ENCODE assay signal across 8 cellular contexts in the genomic region with DNA sequence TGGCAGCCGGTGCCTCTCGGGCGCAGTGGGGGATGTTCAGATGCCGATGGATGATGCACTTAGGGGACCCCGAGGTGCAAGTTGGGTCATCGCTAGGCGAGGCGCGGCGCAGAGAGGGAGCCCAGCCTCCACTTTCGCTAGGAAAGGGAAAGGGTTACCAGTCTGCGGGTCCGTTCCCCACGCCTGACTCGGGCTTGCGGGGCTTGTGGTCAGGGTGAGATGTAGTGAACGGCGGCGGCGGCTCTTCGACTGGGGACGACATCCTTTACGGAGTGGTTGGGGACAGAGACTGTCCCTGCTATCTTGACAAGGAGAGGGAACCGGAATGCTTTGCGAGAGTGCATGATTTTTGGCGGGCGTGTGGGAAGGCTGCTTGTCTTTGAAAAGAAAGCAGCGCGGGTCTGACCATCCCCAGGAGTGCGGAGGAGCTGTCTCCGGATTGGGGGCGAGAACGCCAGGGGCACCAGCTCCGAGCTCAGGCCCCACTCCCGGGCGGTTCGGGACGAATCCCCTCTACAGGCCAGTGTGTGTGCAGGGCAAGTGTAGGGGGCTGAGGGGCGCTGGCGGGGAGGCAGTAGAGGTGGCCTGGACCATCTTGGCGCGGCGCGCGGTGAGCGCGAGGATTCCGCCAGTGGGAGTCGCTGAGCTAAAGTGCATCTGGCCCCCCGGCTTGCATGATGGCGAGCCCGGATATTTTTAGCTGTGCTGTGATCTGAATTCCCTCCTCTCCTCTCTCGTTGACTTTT. TPM values are rescaled to one million over a fixed set of nuclear protein-coding genes. Genes with fewer than 3 reads are reported as not detected.
DNase-seq lines count a peak whose midpoint lies in the region; ATAC-seq, FAIRE-seq and TF ChIP-seq lines count a peak whose summit lies in the region.

No MANE protein-coding gene starts in this region.

- POLR2A ChIA-PET in A549 (lab: Yijun Ruan, JAX): interaction anchor here (0.5 kb wide), 1 partner anchor 36 kb away, joined by 3 read pairs; no protein-coding TSS in a partner anchor
- POLR2A ChIA-PET in CD4-positive, alpha-beta memory T cell (lab: Charles Lee; ENCODE audit: partially characterized antibody): no interaction called here

- H3K9me3 Mint-ChIP-seq in CD4-positive, alpha-beta memory T cell: peaks cover 0 to 17% (median 5%) of the 10 kb centered on the region in 8 donors

- H3K4me3 ChIP-seq in A549 (peak overlapping the region; percentile 59), coronary artery (peak overlapping the region; percentile 79)
- no peak overlapping the region for H3K4me3 ChIP-seq in CD4-positive, alpha-beta memory T cell (ENCODE audit: low read length in 2 of 2)

- peak overlapping the region; percentile 76 for H3K4me2 ChIP-seq in A549

- peaks cover 16 to 17% of the 10 kb centered on the region in 2 donors for H3K27me3 Mint-ChIP-seq in CD4-positive, alpha-beta memory T cell

- H3K36me3 ChIP-seq in CD4-positive, alpha-beta memory T cell (ENCODE audit: insufficient read depth, low read length): no peaks in the 10 kb centered on the region

- H3K4me1 ChIP-seq in A549: no peaks in the 10 kb centered on the region
- no peaks in the 10 kb centered on the region for H3K4me1 ChIP-seq in CD4-positive, alpha-beta memory T cell (ENCODE audit: insufficient read depth, low read length)

- no peak for TF ChIP-seq POLR2A in A549 (IDR thresholded peaks at IDR 0.05; ENCODE audit: low read length)

- WGBS in A549 (ENCODE audit: missing lambda C conversion rate): 34% methylated on average over 44 of the region's 53 CpGs

- H3K9me3 ChIP-seq in A549: no peaks in the 10 kb centered on the region
- no peaks in the 10 kb centered on the region for H3K9me3 ChIP-seq in CD4-positive, alpha-beta memory T cell (ENCODE audit: control insufficient read depth in 1 of 2, low read length in 2 of 2)

- H3K4me3 Mint-ChIP-seq in CD4-positive, alpha-beta memory T cell: peak overlapping the region in 1 of 8 donors; percentile 22

- H3K27ac ChIP-seq in A549: peak overlapping the region in 1 of 2 experiments; percentile 64; a peak in 3 of 6 replicates
- peak overlapping the region; percentile 80 to 90 for H3K27ac ChIP-seq in coronary artery
- no peak overlapping the region for H3K27ac ChIP-seq in CD4-positive, alpha-beta memory T cell (ENCODE audit: low read depth, low read length)

- H3K36me3 Mint-ChIP-seq in CD4-positive, alpha-beta memory T cell: peaks cover 0 to 3% of the 10 kb centered on the region in 2 donors

- H3K27ac Mint-ChIP-seq in CD4-positive, alpha-beta memory T cell: no peak overlapping the region

- H3K27me3 ChIP-seq in CD4-positive, alpha-beta memory T cell (ENCODE audit: insufficient read depth, low read length): no peaks in the 10 kb centered on the region

- peak; percentile 10 to 31; a peak in 4 of 6 replicates for ATAC-seq in A549

- CTCF ChIA-PET in A549 (lab: Yijun Ruan, JAX): interaction anchor here (1.2 kb wide), 1 partner anchor 12 kb away, joined by 3 read pairs; no protein-coding TSS in a partner anchor
- CTCF ChIA-PET in CD4-positive, alpha-beta memory T cell (lab: Charles Lee; ENCODE audit: partially characterized antibody): no interaction called here

- DNase-seq in A549 (ENCODE audit: low read depth in 1 of 2, low spot score in 1 of 2): no peak
- DNase-seq in LHCN-M2 (ENCODE audit: low read depth): peak; percentile 16
- peak; percentile 78 for DNase-seq in coronary artery (ENCODE audit: low spot score)
- DNase-seq in midbrain (lab: John Stamatoyannopoulos, UW): peak; percentile 17
- no peak for DNase-seq in CD4-positive, alpha-beta memory T cell
- no peak for DNase-seq in activated CD4-positive, CD25-positive, alpha-beta regulatory T cell (lab: John Stamatoyannopoulos, UW)
- DNase-seq in stimulated activated CD4-positive, alpha-beta T cell treated with anti-CD3 and anti-CD28 coated beads, Interleukin-4, amount 100 ng/mL, for 24 hours: no peak
- no peak for DNase-seq in COLO829 (ENCODE audit: low spot score)

- TF ChIP-seq EP300 in A549 (IDR thresholded peaks at IDR 0.05): no peak

- TF ChIP-seq RAD21 in A549 (conservative IDR thresholded peaks at IDR 0.05 in 1 of 2, IDR thresholded peaks at IDR 0.05 in 1 of 2): peak in 1 of 2 experiments; percentile 12; a peak in 1 of 5 replicates

- no peak for FAIRE-seq in A549 (lab: Jason Lieb, UNC)

- H3K4me1 Mint-ChIP-seq in CD4-positive, alpha-beta memory T cell: peaks cover 0 to 2% (median under 1%) of the 10 kb centered on the region in 4 donors

- TF ChIP-seq CTCF in A549 (IDR thresholded peaks at IDR 0.05) (no peak; the same call in 1 of the 3 replicates), coronary artery (IDR thresholded peaks at IDR 0.05) (no peak)

- intact Hi-C loops in CD4-positive, alpha-beta memory T cell (cut with micrococcal nuclease): no loop called here

TF ChIP-seq in A549, 52 proteins besides CTCF, POLR2A, EP300 and RAD21:
- TF ChIP-seq HDAC2 (IDR thresholded peaks at IDR 0.05) (no peak), EHF (CRISPR knock-in tag; IDR thresholded peaks at IDR 0.05) (no peak), POLR2AphosphoS2 (conservative IDR thresholded peaks at IDR 0.05; ENCODE audit: low read length) (no peak)
- TF ChIP-seq, protein P1, sequence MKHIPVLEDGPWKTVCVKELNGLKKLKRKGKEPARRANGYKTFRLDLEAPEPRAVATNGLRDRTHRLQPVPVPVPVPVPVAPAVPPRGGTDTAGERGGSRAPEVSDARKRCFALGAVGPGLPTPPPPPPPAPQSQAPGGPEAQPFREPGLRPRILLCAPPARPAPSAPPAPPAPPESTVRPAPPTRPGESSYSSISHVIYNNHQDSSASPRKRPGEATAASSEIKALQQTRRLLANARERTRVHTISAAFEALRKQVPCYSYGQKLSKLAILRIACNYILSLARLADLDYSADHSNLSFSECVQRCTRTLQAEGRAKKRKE (CRISPR knock-in tag; IDR thresholded peaks at IDR 0.05; ENCODE audit: low read depth): no peak
- TF ChIP-seq, protein P2, sequence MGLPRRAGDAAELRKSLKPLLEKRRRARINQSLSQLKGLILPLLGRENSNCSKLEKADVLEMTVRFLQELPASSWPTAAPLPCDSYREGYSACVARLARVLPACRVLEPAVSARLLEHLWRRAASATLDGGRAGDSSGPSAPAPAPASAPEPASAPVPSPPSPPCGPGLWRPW (IDR thresholded peaks at IDR 0.05): no peak
- TF ChIP-seq, protein P3, sequence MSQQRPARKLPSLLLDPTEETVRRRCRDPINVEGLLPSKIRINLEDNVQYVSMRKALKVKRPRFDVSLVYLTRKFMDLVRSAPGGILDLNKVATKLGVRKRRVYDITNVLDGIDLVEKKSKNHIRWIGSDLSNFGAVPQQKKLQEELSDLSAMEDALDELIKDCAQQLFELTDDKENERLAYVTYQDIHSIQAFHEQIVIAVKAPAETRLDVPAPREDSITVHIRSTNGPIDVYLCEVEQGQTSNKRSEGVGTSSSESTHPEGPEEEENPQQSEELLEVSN (IDR thresholded peaks at IDR 0.05; ENCODE audit: borderline replicate concordance, low read depth): 0 out of 2 replicates have a peak, but pooled peaks have one; percentile 30

RNA-seq across cellular contexts. Expression of a gene that starts 1.1 kb away (rescaled TPM):
- 1.2 and 1.4 TPM in 2 replicates for polyA plus RNA-seq in A549 (2011; rRNA removed)
- polyA plus RNA-seq in A549 (2012; cell fraction: cytosol; rRNA removed): 0.20 and 0.44 TPM in 2 replicates
- polyA plus RNA-seq in A549 (2012; cell fraction: nucleus; rRNA removed): 1.4 and 1.6 TPM in 2 replicates
- 0.49 to 0.61 TPM (median 0.50 TPM) in 3 replicates for polyA plus RNA-seq in A549 (2017; fragmentation: RNase III; extraction: RNeasy Plus Mini Kit Qiagen cat#74134 plus additional on column Dnase treatment)
- 8.7 and 10.3 TPM in 2 replicates for polyA minus RNA-seq in A549 (2011; rRNA and poly(A)+ RNA removed)
- total RNA-seq in LHCN-M2 (2014; rRNA removed): under 0.01 and 0.06 TPM in 2 replicates
- polyA plus RNA-seq in LHCN-M2 (2012): 0.22 TPM
- total RNA-seq in CD4-positive, alpha-beta memory T cell: not detected
- polyA plus RNA-seq in CD4-positive, alpha-beta memory T cell: not detected

Comparison
In these comparisons a context has a peak if more than half of its experiments do, and no peak if none do; other contexts are left out.
1. DNase-seq: peak in LHCN-M2 (single experiment), coronary artery (single experiment) and midbrain (single experiment); none in A549 (0 of 2), CD4-positive, alpha-beta memory T cell (0 of 5), activated CD4-positive, CD25-positive, alpha-beta regulatory T cell (0 of 4), stimulated activated CD4-positive, alpha-beta T cell treated with anti-CD3 and anti-CD28 coated beads, Interleukin-4, amount 100 ng/mL, for 24 hours (single experiment) and COLO829 (single experiment).
2. H3K4me3 ChIP-seq: peak in A549 (single experiment) and coronary artery (single experiment); none in CD4-positive, alpha-beta memory T cell (0 of 2).